ENCODE assay signal across 2 cellular contexts in genomic region chr10:119614686-119615085, GRCh38.
TF ChIP-seq lines count a peak whose summit lies in the region.

No MANE protein-coding gene starts in this region.

TF ChIP-seq in GM23338, 12 proteins besides CTCF, POLR2A, EP300 and RAD21 (continued from another document):
- TF ChIP-seq REST (IDR thresholded peaks at IDR 0.05; ENCODE audit: unreplicated experiment) (no peak), JUNB (IDR thresholded peaks at IDR 0.05; ENCODE audit: unreplicated experiment) (no peak), ETS1 (IDR thresholded peaks at IDR 0.05) (no peak), EZH2phosphoT487 (IDR thresholded peaks at IDR 0.05; ENCODE audit: unreplicated experiment) (no peak), NANOG (IDR thresholded peaks at IDR 0.05; ENCODE audit: borderline replicate concordance) (no peak), ZNF462 (CRISPR knock-in tag; IDR thresholded peaks at IDR 0.05) (no peak), ZNF331 (CRISPR knock-in tag; IDR thresholded peaks at IDR 0.05; ENCODE audit: low read depth) (no peak), STAT1 (IDR thresholded peaks at IDR 0.05; ENCODE audit: unreplicated experiment) (no peak)

TF ChIP-seq in Ishikawa, 13 proteins besides CTCF, POLR2A, EP300 and RAD21 (continued from another document):
- no peak for TF ChIP-seq REST (IDR thresholded peaks at IDR 0.05; ENCODE audit: low read depth)
- TF ChIP-seq USF1 (IDR thresholded peaks at IDR 0.05) = peak; percentile 39; the same call in 1 of the 2 replicates
